8 cellular contexts compared by ENCODE assay signal in the genomic region with DNA sequence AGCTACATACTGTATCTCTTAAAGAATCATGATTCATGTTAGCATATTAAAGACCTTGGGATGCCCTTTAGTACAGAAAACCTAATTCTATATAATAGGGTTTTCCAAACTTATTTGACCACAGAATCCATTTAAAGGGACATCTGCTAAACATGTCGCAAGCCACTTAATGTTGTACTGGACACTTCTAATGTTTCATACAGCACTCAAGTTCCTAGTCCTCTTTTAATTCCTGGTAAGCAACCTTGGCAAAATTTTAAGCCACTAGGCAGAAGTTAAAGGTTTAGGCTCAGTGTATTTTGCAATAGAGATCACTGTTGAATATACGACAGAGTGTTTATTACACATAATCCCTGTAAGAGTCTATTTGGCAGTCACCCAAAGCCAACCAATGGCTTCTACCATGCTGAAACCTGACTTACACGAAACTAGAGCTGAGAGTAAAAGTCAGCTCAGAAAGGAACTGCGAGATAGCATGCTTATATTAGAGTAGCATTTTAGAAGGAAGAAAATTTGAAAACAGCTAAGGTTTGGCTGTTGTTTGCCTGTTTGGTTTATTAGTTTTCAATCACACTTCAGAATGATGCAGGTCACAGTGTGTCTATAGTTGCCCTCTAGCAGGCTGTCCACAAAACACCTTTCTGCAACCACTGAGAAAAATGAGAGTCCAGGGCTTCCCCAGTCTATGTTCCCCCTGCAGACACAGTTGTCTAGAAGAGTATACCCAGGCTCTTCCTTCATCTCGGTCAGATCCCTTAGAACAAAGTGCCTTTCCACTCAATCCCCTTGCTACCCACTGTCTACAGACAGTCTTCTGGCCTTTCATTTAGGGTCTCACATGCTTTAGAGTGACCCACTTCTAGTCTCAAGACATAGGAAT.
DNase-seq lines count a peak whose midpoint lies in the region; ATAC-seq, FAIRE-seq and TF ChIP-seq lines count a peak whose summit lies in the region.

No MANE protein-coding gene starts in this region.

- TF ChIP-seq CTCF in colonic mucosa (IDR thresholded peaks at IDR 0.05), result no peak

- peak; percentile 42 to 49 for ATAC-seq in activated naive CD4-positive, alpha-beta T cell treated with anti-CD3 and anti-CD28 coated beads, Interleukin-2, amount 50 U/mL, for 72 hours
- ATAC-seq in GM18907 (IDR thresholded peaks at IDR 0.05; ENCODE audit: unreplicated experiment) (no peak), HG02759 (IDR thresholded peaks at IDR 0.05; ENCODE audit: unreplicated experiment) (no peak)

- 28 to 44% (median 39%) methylated on average over 5 of the region's 5 CpGs for WGBS in small intestine, 3 donors

- H3K36me3 ChIP-seq in colonic mucosa (no peaks in the 10 kb centered on the region), small intestine (ENCODE audit: control insufficient read depth in 2 of 2, insufficient read depth in 2 of 2, low read length in 2 of 2) (no peaks in the 10 kb centered on the region)

- intact Hi-C loops in colonic mucosa (cut with DNase I), result loop anchor here (2.0 to 10.0 kb wide), 2 partner anchors 43 to 145 kb away; no protein-coding TSS in a partner anchor

- H3K4me1 ChIP-seq in colonic mucosa, result peaks cover 8% of the 10 kb centered on the region
- H3K4me1 ChIP-seq in small intestine (ENCODE audit: control insufficient read depth in 2 of 2, insufficient read depth in 1 of 2, low read depth in 1 of 2, low read length in 1 of 2), result no peaks in the 10 kb centered on the region

- no peaks in the 10 kb centered on the region for H3K9me3 Mint-ChIP-seq in activated naive CD4-positive, alpha-beta T cell treated with anti-CD3 and anti-CD28 coated beads, Interleukin-2, amount 50 U/mL, for 72 hours

- H3K9ac ChIP-seq in colonic mucosa (ENCODE audit: low read depth in 2 of 2, low read length in 2 of 2), result peak overlapping the region in 1 of 2 donors; percentile 66

- H3K27me3 ChIP-seq in colonic mucosa, result no peaks in the 10 kb centered on the region
- no peaks in the 10 kb centered on the region for H3K27me3 ChIP-seq in small intestine (ENCODE audit: control insufficient read depth in 2 of 2, insufficient read depth in 2 of 2, low read length in 2 of 2)

- no peak for DNase-seq in activated naive CD4-positive, alpha-beta T cell treated with anti-CD3 and anti-CD28 coated beads, Interleukin-2, amount 50 U/mL, for 72 hours (ENCODE audit: low spot score in 2 of 2)
- no peak for DNase-seq in activated naive CD4-positive, alpha-beta T cell treated with Interleukin-2 at 50 U/mL for 16 hours
- DNase-seq in NCI-H345 treated with DMSO at 0.1 percent for 48 hours (lab: John Stamatoyannopoulos, UW; ENCODE audit: unreplicated experiment) (peak; percentile 21), colonic mucosa (peak; percentile 66), small intestine (peak; percentile 64), hypothalamus (lab: John Stamatoyannopoulos, UW) (no peak)

- FAIRE-seq in small intestine (lab: Jason Lieb, UNC), result no peak

- no peak overlapping the region for H3K4me3 ChIP-seq in colonic mucosa
- no peak overlapping the region for H3K4me3 ChIP-seq in small intestine (ENCODE audit: low read depth in 1 of 2, low read length in 2 of 2)

- H3K36me3 Mint-ChIP-seq in activated naive CD4-positive, alpha-beta T cell treated with anti-CD3 and anti-CD28 coated beads, Interleukin-2, amount 50 U/mL, for 72 hours, result no peaks in the 10 kb centered on the region

- H3K27ac ChIP-seq in colonic mucosa, result peak overlapping the region; percentile 51
- H3K27ac ChIP-seq in small intestine (ENCODE audit: low read depth in 1 of 2, low read length in 1 of 2), result no peak overlapping the region

- H3K9me3 ChIP-seq in colonic mucosa, result no peaks in the 10 kb centered on the region
- no peaks in the 10 kb centered on the region for H3K9me3 ChIP-seq in small intestine (ENCODE audit: control insufficient read depth, low read depth)

- H3K27ac Mint-ChIP-seq in activated naive CD4-positive, alpha-beta T cell treated with anti-CD3 and anti-CD28 coated beads, Interleukin-2, amount 50 U/mL, for 72 hours, result no peak overlapping the region

Comparison
In these comparisons a context has a peak if more than half of its experiments do, and no peak if none do; other contexts are left out.
1. ATAC-seq: peak in activated naive CD4-positive, alpha-beta T cell treated with anti-CD3 and anti-CD28 coated beads, Interleukin-2, amount 50 U/mL, for 72 hours (2 of 2); none in GM18907 (single experiment) and HG02759 (single experiment).
2. DNase-seq: peak in NCI-H345 treated with DMSO at 0.1 percent for 48 hours (single experiment), colonic mucosa (single experiment) and small intestine (single experiment); none in activated naive CD4-positive, alpha-beta T cell treated with anti-CD3 and anti-CD28 coated beads, Interleukin-2, amount 50 U/mL, for 72 hours (0 of 2), activated naive CD4-positive, alpha-beta T cell treated with Interleukin-2 at 50 U/mL for 16 hours (single experiment) and hypothalamus (0 of 51).